ENCODE assay signal across 8 cellular contexts in genomic region chr1:243287652-243288051, GRCh38. TPM values are rescaled to one million over a fixed set of nuclear protein-coding genes. Genes with fewer than 3 reads are reported as not detected.
DNase-seq lines count a peak whose midpoint lies in the region; ATAC-seq lines count a peak whose summit lies in the region.

No MANE protein-coding gene starts in this region.

- peaks cover 0 to 16% (median 10%) of the 10 kb centered on the region in 3 donors for H3K36me3 ChIP-seq in skeletal muscle tissue (ENCODE audit: control insufficient read depth in 3 of 3, insufficient read depth in 3 of 3, low read length in 3 of 3)

- DNase-seq in ACHN: peak; percentile 61
- DNase-seq in SIG-M5 (lab: John Stamatoyannopoulos, UW): peak; percentile 96
- DNase-seq in fibroblast of gingiva (ENCODE audit: low read depth): peak; percentile 35
- DNase-seq in DMS114 treated with DMSO at 0.1 percent for 48 hours (lab: John Stamatoyannopoulos, UW; ENCODE audit: unreplicated experiment): no peak
- DNase-seq in NCI-H1417 treated with DMSO at 0.1 percent for 48 hours (lab: John Stamatoyannopoulos, UW): no peak

- H3K9me3 ChIP-seq in skeletal muscle tissue (ENCODE audit: control insufficient read depth in 3 of 3, low read length in 3 of 3): no peaks in the 10 kb centered on the region

- H3K4me3 ChIP-seq in skeletal muscle tissue (ENCODE audit: low read length in 3 of 3): no peak overlapping the region

- no peaks in the 10 kb centered on the region for H3K4me1 ChIP-seq in skeletal muscle tissue (ENCODE audit: control insufficient read depth in 3 of 3, insufficient read depth in 3 of 3, low read length in 3 of 3)

- peak overlapping the region; percentile 55 for H3K27ac ChIP-seq in skeletal muscle tissue (ENCODE audit: low read depth, low read length)

- in situ Hi-C loops in ACHN (cut with HindIII; ENCODE audit: low pct_ligation_motif_present, low pct_unique_long_range_greater_than_20kb, low sequenced_read_pairs): no loop called here

- peak; percentile 95 for ATAC-seq in GM18867 (IDR thresholded peaks at IDR 0.05; ENCODE audit: unreplicated experiment)
- peak; percentile 87 for ATAC-seq in HG03039 (IDR thresholded peaks at IDR 0.05; ENCODE audit: unreplicated experiment)

- no peak overlapping the region for H3K9ac ChIP-seq in skeletal muscle tissue (ENCODE audit: low read depth in 1 of 3, low read length in 3 of 3)

- H3K27me3 ChIP-seq in skeletal muscle tissue (ENCODE audit: control insufficient read depth in 3 of 3, insufficient read depth in 3 of 3, low read length in 3 of 3): no peaks in the 10 kb centered on the region

RNA-seq across cellular contexts. Expression of gene SDCCAG8, which starts 31.8 kb away (rescaled TPM):
- 71.5 TPM for total RNA-seq in skeletal muscle tissue

RNA-seq across cellular contexts. Expression of gene CEP170, which starts 32.6 kb away (rescaled TPM):
- 51.1 TPM for total RNA-seq in skeletal muscle tissue

Comparison
In these comparisons a context has a peak if more than half of its experiments do, and no peak if none do; other contexts are left out.
1. DNase-seq: peak in ACHN (single experiment), SIG-M5 (single experiment) and fibroblast of gingiva (single experiment); none in DMS114 treated with DMSO at 0.1 percent for 48 hours (single experiment) and NCI-H1417 treated with DMSO at 0.1 percent for 48 hours (single experiment).